Comparison of ENCODE assay signal across 1 cellular context in the genomic region with DNA sequence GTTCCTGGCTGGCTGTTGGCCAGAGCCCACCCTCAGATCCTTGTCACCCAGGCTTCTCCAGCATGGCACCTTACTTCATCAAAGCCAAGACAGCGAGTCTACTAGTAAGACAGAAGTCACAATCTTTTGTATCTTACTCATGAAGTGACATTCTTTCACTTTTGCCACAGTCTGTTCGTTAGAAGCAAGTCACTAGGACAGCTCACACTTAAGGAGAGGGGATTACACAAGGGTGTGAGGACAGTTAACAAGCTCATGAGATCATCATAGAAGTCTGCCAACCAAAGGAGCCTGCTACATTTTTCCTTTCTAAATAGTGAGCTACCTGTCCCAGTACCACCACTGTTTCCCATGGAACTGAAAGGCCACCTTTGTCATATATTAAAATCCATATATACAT.
TF ChIP-seq lines count a peak whose summit lies in the region.

No MANE protein-coding gene starts in this region.

TF ChIP-seq in WTC11, 78 proteins besides CTCF, POLR2A, EP300 and RAD21:
- TF ChIP-seq, protein P1, sequence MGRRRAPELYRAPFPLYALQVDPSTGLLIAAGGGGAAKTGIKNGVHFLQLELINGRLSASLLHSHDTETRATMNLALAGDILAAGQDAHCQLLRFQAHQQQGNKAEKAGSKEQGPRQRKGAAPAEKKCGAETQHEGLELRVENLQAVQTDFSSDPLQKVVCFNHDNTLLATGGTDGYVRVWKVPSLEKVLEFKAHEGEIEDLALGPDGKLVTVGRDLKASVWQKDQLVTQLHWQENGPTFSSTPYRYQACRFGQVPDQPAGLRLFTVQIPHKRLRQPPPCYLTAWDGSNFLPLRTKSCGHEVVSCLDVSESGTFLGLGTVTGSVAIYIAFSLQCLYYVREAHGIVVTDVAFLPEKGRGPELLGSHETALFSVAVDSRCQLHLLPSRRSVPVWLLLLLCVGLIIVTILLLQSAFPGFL (CRISPR knock-in tag; IDR thresholded peaks at IDR 0.05; ENCODE audit: borderline replicate concordance): no peak
- TF ChIP-seq ETV6 (CRISPR knock-in tag; IDR thresholded peaks at IDR 0.05) (no peak), CREM (CRISPR knock-in tag; IDR thresholded peaks at IDR 0.05) (no peak), ZNF138 (CRISPR knock-in tag; conservative IDR thresholded peaks at IDR 0.05) (no peak), FOXK1 (CRISPR knock-in tag; IDR thresholded peaks at IDR 0.05) (no peak), NFYB (CRISPR knock-in tag; conservative IDR thresholded peaks at IDR 0.05; ENCODE audit: low read depth) (no peak), NFATC4 (CRISPR knock-in tag; IDR thresholded peaks at IDR 0.05) (no peak), GRHL2 (CRISPR knock-in tag; IDR thresholded peaks at IDR 0.05; ENCODE audit: insufficient replicate concordance, severe bottlenecking) (no peak), IRF2 (CRISPR knock-in tag; IDR thresholded peaks at IDR 0.05; ENCODE audit: borderline replicate concordance, low read depth) (no peak), ZNF317 (CRISPR knock-in tag; IDR thresholded peaks at IDR 0.05; ENCODE audit: borderline replicate concordance, low read depth) (no peak), GABPB1 (CRISPR knock-in tag; IDR thresholded peaks at IDR 0.05) (no peak)
- TF ChIP-seq, protein P2, sequence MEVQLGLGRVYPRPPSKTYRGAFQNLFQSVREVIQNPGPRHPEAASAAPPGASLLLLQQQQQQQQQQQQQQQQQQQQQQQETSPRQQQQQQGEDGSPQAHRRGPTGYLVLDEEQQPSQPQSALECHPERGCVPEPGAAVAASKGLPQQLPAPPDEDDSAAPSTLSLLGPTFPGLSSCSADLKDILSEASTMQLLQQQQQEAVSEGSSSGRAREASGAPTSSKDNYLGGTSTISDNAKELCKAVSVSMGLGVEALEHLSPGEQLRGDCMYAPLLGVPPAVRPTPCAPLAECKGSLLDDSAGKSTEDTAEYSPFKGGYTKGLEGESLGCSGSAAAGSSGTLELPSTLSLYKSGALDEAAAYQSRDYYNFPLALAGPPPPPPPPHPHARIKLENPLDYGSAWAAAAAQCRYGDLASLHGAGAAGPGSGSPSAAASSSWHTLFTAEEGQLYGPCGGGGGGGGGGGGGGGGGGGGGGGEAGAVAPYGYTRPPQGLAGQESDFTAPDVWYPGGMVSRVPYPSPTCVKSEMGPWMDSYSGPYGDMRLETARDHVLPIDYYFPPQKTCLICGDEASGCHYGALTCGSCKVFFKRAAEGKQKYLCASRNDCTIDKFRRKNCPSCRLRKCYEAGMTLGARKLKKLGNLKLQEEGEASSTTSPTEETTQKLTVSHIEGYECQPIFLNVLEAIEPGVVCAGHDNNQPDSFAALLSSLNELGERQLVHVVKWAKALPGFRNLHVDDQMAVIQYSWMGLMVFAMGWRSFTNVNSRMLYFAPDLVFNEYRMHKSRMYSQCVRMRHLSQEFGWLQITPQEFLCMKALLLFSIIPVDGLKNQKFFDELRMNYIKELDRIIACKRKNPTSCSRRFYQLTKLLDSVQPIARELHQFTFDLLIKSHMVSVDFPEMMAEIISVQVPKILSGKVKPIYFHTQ (CRISPR knock-in tag; IDR thresholded peaks at IDR 0.05): no peak
- TF ChIP-seq, protein P3, sequence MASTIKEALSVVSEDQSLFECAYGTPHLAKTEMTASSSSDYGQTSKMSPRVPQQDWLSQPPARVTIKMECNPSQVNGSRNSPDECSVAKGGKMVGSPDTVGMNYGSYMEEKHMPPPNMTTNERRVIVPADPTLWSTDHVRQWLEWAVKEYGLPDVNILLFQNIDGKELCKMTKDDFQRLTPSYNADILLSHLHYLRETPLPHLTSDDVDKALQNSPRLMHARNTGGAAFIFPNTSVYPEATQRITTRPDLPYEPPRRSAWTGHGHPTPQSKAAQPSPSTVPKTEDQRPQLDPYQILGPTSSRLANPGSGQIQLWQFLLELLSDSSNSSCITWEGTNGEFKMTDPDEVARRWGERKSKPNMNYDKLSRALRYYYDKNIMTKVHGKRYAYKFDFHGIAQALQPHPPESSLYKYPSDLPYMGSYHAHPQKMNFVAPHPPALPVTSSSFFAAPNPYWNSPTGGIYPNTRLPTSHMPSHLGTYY (CRISPR knock-in tag; IDR thresholded peaks at IDR 0.05): no peak
- TF ChIP-seq, protein P4, sequence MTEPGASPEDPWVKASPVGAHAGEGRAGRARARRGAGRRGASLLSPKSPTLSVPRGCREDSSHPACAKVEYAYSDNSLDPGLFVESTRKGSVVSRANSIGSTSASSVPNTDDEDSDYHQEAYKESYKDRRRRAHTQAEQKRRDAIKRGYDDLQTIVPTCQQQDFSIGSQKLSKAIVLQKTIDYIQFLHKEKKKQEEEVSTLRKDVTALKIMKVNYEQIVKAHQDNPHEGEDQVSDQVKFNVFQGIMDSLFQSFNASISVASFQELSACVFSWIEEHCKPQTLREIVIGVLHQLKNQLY (CRISPR knock-in tag; IDR thresholded peaks at IDR 0.05): no peak
